ENCODE assay signal across 14 cellular contexts in genomic region chr14:33972522-33973162, GRCh38. TPM values are rescaled to one million over a fixed set of nuclear protein-coding genes. Genes with fewer than 3 reads are reported as not detected.
A peak's percentile ranks its signal among the peaks of the same experiment; 100 is the strongest.
DNase-seq lines count a peak whose midpoint lies in the region; ATAC-seq and TF ChIP-seq lines count a peak whose summit lies in the region.
"Had no signal": no experiment of that assay in that cellular context is flagged by ENCODE, and none has a peak within 500 bp of the region (broad histone marks: within the 10 kb centered on the region; RNA-seq: fewer than 3 reads in every experiment).

No MANE protein-coding gene starts in this region.

- TF ChIP-seq EP300 in esophagus muscularis mucosa (IDR thresholded peaks at IDR 0.05), result no peak

- TF ChIP-seq POLR2A in esophagus muscularis mucosa (IDR thresholded peaks at IDR 0.05; ENCODE audit: low read depth), result no peak

- TF ChIP-seq CTCF in esophagus muscularis mucosa (IDR thresholded peaks at IDR 0.05), result no peak

- H3K27ac ChIP-seq in esophagus muscularis mucosa (replicated peaks in 1 of 4), result peak overlapping the region in 2 of 4 donors; percentile 32 to 42

- ATAC-seq in GM18873 (IDR thresholded peaks at IDR 0.05; ENCODE audit: low FRiP score, unreplicated experiment) (peak; percentile 64), GM21529 (IDR thresholded peaks at IDR 0.05; ENCODE audit: unreplicated experiment) (peak; percentile 93), HG03135 (IDR thresholded peaks at IDR 0.05; ENCODE audit: unreplicated experiment) (peak; percentile 87)
- ATAC-seq: left ventricle myocardium superior, PC-3 had no signal

- H3K4me1 ChIP-seq in esophagus muscularis mucosa, result peaks cover 0 to 13% (median 11%) of the 10 kb centered on the region in 4 donors
- H3K4me1 ChIP-seq: uterus had no signal

- 91% methylated on average over 12 of the region's 12 CpGs for whole genome bisulfite sequencing in esophagus muscularis mucosa

- H3K27me3 ChIP-seq in esophagus muscularis mucosa, result no peaks in the 10 kb centered on the region
- H3K27me3 ChIP-seq: uterus had no signal

- intact Hi-C loops in esophagus muscularis mucosa (cut with DNase I), result no loop called here

- DNase-seq in esophagus muscularis mucosa (ENCODE audit: extremely low spot score) (peak; percentile 77), DMS53 treated with DMSO at 0.1 percent for 48 hours (lab: John Stamatoyannopoulos, UW; ENCODE audit: unreplicated experiment) (no peak), germinal center (ENCODE audit: low spot score) (no peak), SHP77 (lab: John Stamatoyannopoulos, UW) (no peak)
- no peak for DNase-seq in stimulated activated CD8-positive, alpha-beta memory T cell treated with anti-CD3 and anti-CD28 coated beads, Interleukin-4, amount 100 ng/mL, for 48 hours
- DNase-seq: activated gamma-delta T cell, caudate nucleus, GOT3, left ventricle myocardium superior, PC-3, uterus had no signal

- no peaks in the 10 kb centered on the region for H3K9me3 ChIP-seq in esophagus muscularis mucosa
- H3K9me3 ChIP-seq: uterus had no signal

- H3K36me3 ChIP-seq in esophagus muscularis mucosa, result no peaks in the 10 kb centered on the region
- H3K36me3 ChIP-seq: uterus had no signal

- no peak overlapping the region for H3K4me3 ChIP-seq in esophagus muscularis mucosa
- H3K4me3 ChIP-seq: uterus had no signal

RNA-seq across cellular contexts. Expression of gene EGLN3, which starts 21.8 kb away (rescaled TPM):
- total RNA-seq in esophagus muscularis mucosa, result 10 to 100 TPM; 24.0 to 41.1 (median 24.5) TPM
